ENCODE assay signal across 9 cellular contexts in genomic region chr2:74399785-74400184, GRCh38. TPM values are rescaled to one million over a fixed set of nuclear protein-coding genes. Genes with fewer than 3 reads are reported as not detected.
A peak's percentile ranks its signal among the peaks of the same experiment; 100 is the strongest.
DNase-seq lines count a peak whose midpoint lies in the region; ATAC-seq, FAIRE-seq and TF ChIP-seq lines count a peak whose summit lies in the region.
"Had no signal": no experiment of that assay in that cellular context is flagged by ENCODE, and none has a peak within 500 bp of the region (broad histone marks: within the 10 kb centered on the region; RNA-seq: fewer than 3 reads in every experiment).

No MANE protein-coding gene starts in this region.

- no peaks in the 10 kb centered on the region for H3K27me3 ChIP-seq in gastroesophageal sphincter

- DNase-seq in D721Med (ENCODE audit: insufficient read length, low spot score) (no peak), HEK293T (ENCODE audit: extremely low spot score) (peak; percentile 40), SKM-1 (lab: John Stamatoyannopoulos, UW; ENCODE audit: unreplicated experiment) (peak; percentile 49), inferior parietal cortex (ENCODE audit: extremely low spot score) (no peak), T1000 (lab: John Stamatoyannopoulos, UW) (no peak)
- no peak for DNase-seq in stimulated activated CD4-positive, alpha-beta T cell treated with anti-CD3 and anti-CD28 coated beads, Interleukin-2, amount 100 ng/mL, for 48 hours
- DNase-seq in activated CD4-positive, alpha-beta T cell treated with anti-CD3 and anti-CD28 coated beads for 1 hour = no peak

- H3K9me3 ChIP-seq in gastroesophageal sphincter = no peaks in the 10 kb centered on the region

- H3K27ac ChIP-seq in gastroesophageal sphincter = no peak overlapping the region

- TF ChIP-seq CTCF in D721Med (IDR thresholded peaks at IDR 0.05; ENCODE audit: insufficient read depth, missing control alignments) = peak; percentile 41
- peak in 3 of 4 experiments; percentile 8 to 45 (median 37) for TF ChIP-seq CTCF in gastroesophageal sphincter (IDR thresholded peaks at IDR 0.05)

- H3K36me3 ChIP-seq in gastroesophageal sphincter = no peaks in the 10 kb centered on the region

- CTCF ChIA-PET in HEK293T (lab: Yijun Ruan, JAX) = no interaction called here

- ATAC-seq in gastroesophageal sphincter = no peak

- H3K4me1 ChIP-seq in gastroesophageal sphincter = no peaks in the 10 kb centered on the region

- TF ChIP-seq EP300 in gastroesophageal sphincter (IDR thresholded peaks at IDR 0.05) = no peak

- no peak for TF ChIP-seq POLR2A in gastroesophageal sphincter (IDR thresholded peaks at IDR 0.05)

- H3K4me3 ChIP-seq in gastroesophageal sphincter = no peak overlapping the region

- no peak for FAIRE-seq in D721Med (lab: Jason Lieb, UNC)
- FAIRE-seq: islet of Langerhans had no signal

- POLR2A ChIA-PET in HEK293T (lab: Yijun Ruan, JAX) = interaction anchor here (3.1 kb wide), 1 partner anchor 8 kb away, joined by 12 read pairs; no protein-coding TSS in a partner anchor

TF ChIP-seq in HEK293T, 16 proteins besides CTCF, POLR2A, EP300 and RAD21:
- TF ChIP-seq HDGF (IDR thresholded peaks at IDR 0.05; ENCODE audit: borderline replicate concordance) (no peak), PKNOX1 (IDR thresholded peaks at IDR 0.05) (no peak), FOXK2 (IDR thresholded peaks at IDR 0.05) (no peak), ELF4 (IDR thresholded peaks at IDR 0.05) (no peak), CTBP1 (IDR thresholded peaks at IDR 0.05; ENCODE audit: borderline replicate concordance) (no peak), BHLHE40 (IDR thresholded peaks at IDR 0.05; ENCODE audit: borderline replicate concordance) (no peak), LEF1 (IDR thresholded peaks at IDR 0.05; ENCODE audit: borderline replicate concordance) (no peak)

RNA-seq across cellular contexts. Expression of gene DCTN1, which starts 19.7 kb away (rescaled TPM):
- 100 to 1,000 TPM; 132 to 197 (median 170) TPM for total RNA-seq in gastroesophageal sphincter

RNA-seq across cellular contexts. Expression of gene C2orf81, which starts 21.6 kb away (rescaled TPM):
- total RNA-seq in gastroesophageal sphincter = 1 to 10 TPM in 3 of 4 donors, under 1 TPM in 1; 0.62 to 1.4 (median 1.2) TPM

RNA-seq across cellular contexts. Expression of gene WDR54, which starts 21.7 kb away (rescaled TPM):
- 10 to 100 TPM in 1 of 4 donors, 1 to 10 TPM in 3; 4.2 to 12.4 (median 8.8) TPM for total RNA-seq in gastroesophageal sphincter

RNA-seq across cellular contexts. Expression of gene RTKN, which starts 42.0 kb away (rescaled TPM):
- 10 to 100 TPM; 10.9 to 17.3 (median 14.0) TPM for total RNA-seq in gastroesophageal sphincter

RNA-seq across cellular contexts. Expression of gene INO80B, which starts 55.1 kb away (rescaled TPM):
- 10 to 100 TPM; 14.3 to 26.4 (median 19.2) TPM for total RNA-seq in gastroesophageal sphincter

Comparison
In these comparisons a context has a peak if more than half of its experiments do, and no peak if none do; other contexts are left out.
1. DNase-seq: peak in HEK293T (single experiment) and SKM-1 (single experiment); none in D721Med (single experiment), inferior parietal cortex (single experiment), T1000 (single experiment), stimulated activated CD4-positive, alpha-beta T cell treated with anti-CD3 and anti-CD28 coated beads, Interleukin-2, amount 100 ng/mL, for 48 hours (0 of 2) and activated CD4-positive, alpha-beta T cell treated with anti-CD3 and anti-CD28 coated beads for 1 hour (single experiment).